ENCODE assay signal across 11 cellular contexts in the genomic region with DNA sequence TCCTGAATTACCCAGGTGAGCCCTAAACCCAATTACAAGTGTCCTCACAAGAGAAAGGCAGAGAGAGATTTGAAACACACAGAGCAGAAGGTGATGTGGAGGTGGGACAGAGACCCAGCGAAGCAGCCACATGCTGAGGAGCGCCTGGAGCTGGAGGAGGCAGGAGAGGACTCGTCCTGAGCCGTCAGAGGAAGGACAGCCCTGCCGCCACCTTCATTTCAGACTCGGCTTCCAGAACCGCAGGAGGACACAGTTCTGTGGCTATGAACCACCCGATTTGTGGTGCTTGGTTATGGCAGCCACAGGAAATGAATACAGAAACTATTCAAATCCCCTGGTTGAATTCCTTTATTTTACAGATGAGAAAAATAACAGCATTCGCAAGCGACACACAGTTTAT. TPM values are rescaled to one million over a fixed set of nuclear protein-coding genes. Genes with fewer than 3 reads are reported as not detected.
DNase-seq lines count a peak whose midpoint lies in the region; ATAC-seq, FAIRE-seq and TF ChIP-seq lines count a peak whose summit lies in the region.
"Had no signal": no experiment of that assay in that cellular context is flagged by ENCODE, and none has a peak within 500 bp of the region (broad histone marks: within the 10 kb centered on the region; RNA-seq: fewer than 3 reads in every experiment).

No MANE protein-coding gene starts in this region.

- H3K36me3 Mint-ChIP-seq in activated T-cell treated with anti-CD3 and anti-CD28 coated beads, Interleukin-2, amount 50 U/mL, for 24 hours (ENCODE audit: low read depth), result no peaks in the 10 kb centered on the region
- H3K36me3 Mint-ChIP-seq in effector memory CD8-positive, alpha-beta T cell (ENCODE audit: insufficient read depth), result peaks cover 4% of the 10 kb centered on the region

- ATAC-seq in effector memory CD8-positive, alpha-beta T cell (replicated peaks), result peak; percentile 13
- ATAC-seq in thoracic aorta (ENCODE audit: insufficient number of reproducible peaks, low FRiP score, low read depth) (no peak), GM19452 (IDR thresholded peaks at IDR 0.05; ENCODE audit: unreplicated experiment) (no peak)

- no peak for TF ChIP-seq CTCF in MM.1S (IDR thresholded peaks at IDR 0.05; ENCODE audit: low read length)
- TF ChIP-seq CTCF in thoracic aorta (IDR thresholded peaks at IDR 0.05), result no peak

- H3K9me2 ChIP-seq in MM.1S (replicated peaks; ENCODE audit: insufficient read depth, low read length), result no peaks in the 10 kb centered on the region

- no peaks in the 10 kb centered on the region for H3K27me3 ChIP-seq in MM.1S (replicated peaks; ENCODE audit: insufficient read depth, low read length)
- H3K27me3 ChIP-seq in thoracic aorta (replicated peaks; ENCODE audit: insufficient read depth), result no peaks in the 10 kb centered on the region

- peak overlapping the region; percentile 71 for H3K4me3 ChIP-seq in MM.1S (ENCODE audit: low read length)
- peak overlapping the region; percentile 56 for H3K4me3 ChIP-seq in thoracic aorta

- no peaks in the 10 kb centered on the region for H3K36me3 ChIP-seq in MM.1S (replicated peaks; ENCODE audit: insufficient read depth, low read length)
- H3K36me3 ChIP-seq in thoracic aorta, result no peaks in the 10 kb centered on the region

- no peaks in the 10 kb centered on the region for H3K9me3 Mint-ChIP-seq in activated T-cell treated with anti-CD3 and anti-CD28 coated beads, Interleukin-2, amount 50 U/mL, for 24 hours
- H3K9me3 Mint-ChIP-seq in effector memory CD8-positive, alpha-beta T cell, result no peaks in the 10 kb centered on the region

- H3K4me1 Mint-ChIP-seq in activated T-cell treated with anti-CD3 and anti-CD28 coated beads, Interleukin-2, amount 50 U/mL, for 24 hours (ENCODE audit: low read depth), result peaks cover 21% of the 10 kb centered on the region
- H3K4me1 Mint-ChIP-seq in effector memory CD8-positive, alpha-beta T cell (ENCODE audit: low read depth in 2 of 2), result peaks cover 8 to 11% of the 10 kb centered on the region in 2 donors

- H3K4me1 ChIP-seq in MM.1S (ENCODE audit: low read length), result peaks cover 11% of the 10 kb centered on the region
- peaks cover 0 to 2% of the 10 kb centered on the region in 2 donors for H3K4me1 ChIP-seq in thoracic aorta (ENCODE audit: control insufficient read depth in 1 of 2, low read depth in 2 of 2)

- no peak for FAIRE-seq in GM12892 (lab: Jason Lieb, UNC)
- FAIRE-seq: small intestine had no signal

- H3K9ac ChIP-seq in MM.1S (ENCODE audit: low read length), result peak overlapping the region; percentile 89

- H4K20me1 ChIP-seq in MM.1S (ENCODE audit: insufficient read depth, low read length), result no peaks in the 10 kb centered on the region

- peak overlapping the region; percentile 67 for H2AFZ ChIP-seq in MM.1S (ENCODE audit: low read length)

- peak overlapping the region; percentile 78 for H3K27ac ChIP-seq in MM.1S (ENCODE audit: low read length)
- no peak overlapping the region for H3K27ac ChIP-seq in thoracic aorta

- no peaks in the 10 kb centered on the region for H3K27me3 Mint-ChIP-seq in activated T-cell treated with anti-CD3 and anti-CD28 coated beads, Interleukin-2, amount 50 U/mL, for 24 hours
- peaks cover 14 to 52% of the 10 kb centered on the region in 2 donors for H3K27me3 Mint-ChIP-seq in effector memory CD8-positive, alpha-beta T cell

- TF ChIP-seq POLR2A in GM12892 (IDR thresholded peaks at IDR 0.05; ENCODE audit: low read depth, low read length), result no peak; the same call in 1 of the 2 replicates

- H3K9me3 ChIP-seq in MM.1S (replicated peaks; ENCODE audit: insufficient read depth, low read length) (no peaks in the 10 kb centered on the region), thoracic aorta (no peaks in the 10 kb centered on the region)

- no peak for DNase-seq in activated T-cell treated with anti-CD3 and anti-CD28 coated beads, Interleukin-2, amount 50 U/mL, for 24 hours
- DNase-seq in activated T-cell treated with anti-CD3 and anti-CD28 coated beads, Interleukin-2, amount 50 U/mL, for 1 hour, result no peak
- peak; percentile 32 for DNase-seq in MM.1S
- DNase-seq in effector memory CD8-positive, alpha-beta T cell, result no peak
- no peak for DNase-seq in thoracic aorta (ENCODE audit: low spot score)
- no peak for DNase-seq in GM12892 (ENCODE audit: insufficient read length)
- DNase-seq in T1000 (lab: John Stamatoyannopoulos, UW), result no peak
- DNase-seq: activated gamma-delta T cell, NCI-H1105 treated with DMSO at 0.1 percent for 48 hours, small intestine had no signal

- peak overlapping the region; percentile 64 for H3K27ac Mint-ChIP-seq in activated T-cell treated with anti-CD3 and anti-CD28 coated beads, Interleukin-2, amount 50 U/mL, for 24 hours
- H3K27ac Mint-ChIP-seq in effector memory CD8-positive, alpha-beta T cell, result peak overlapping the region in 1 of 2 donors; percentile 84

- peaks cover 16% of the 10 kb centered on the region; the same call in 1 of the 2 replicates for H3F3A ChIP-seq in MM.1S (ENCODE audit: insufficient read depth, low read length)

- H3K79me2 ChIP-seq in MM.1S (ENCODE audit: low read length), result no peaks in the 10 kb centered on the region

- H3K4me3 Mint-ChIP-seq in activated T-cell treated with anti-CD3 and anti-CD28 coated beads, Interleukin-2, amount 50 U/mL, for 24 hours, result peak overlapping the region; percentile 60
- peak overlapping the region; percentile 56 to 61 for H3K4me3 Mint-ChIP-seq in effector memory CD8-positive, alpha-beta T cell

- peak overlapping the region; percentile 97 for H3K4me2 ChIP-seq in MM.1S (ENCODE audit: low read depth, low read length)

RNA-seq across cellular contexts. Expression of a gene that starts 16.4 kb away (rescaled TPM):
- 1 to 10 TPM; 3.8 to 6.6 TPM for total RNA-seq in thoracic aorta
- not detected for polyA plus RNA-seq in GM12892 (2012; ENCODE audit: missing spikeins)
